In the genomic region with DNA sequence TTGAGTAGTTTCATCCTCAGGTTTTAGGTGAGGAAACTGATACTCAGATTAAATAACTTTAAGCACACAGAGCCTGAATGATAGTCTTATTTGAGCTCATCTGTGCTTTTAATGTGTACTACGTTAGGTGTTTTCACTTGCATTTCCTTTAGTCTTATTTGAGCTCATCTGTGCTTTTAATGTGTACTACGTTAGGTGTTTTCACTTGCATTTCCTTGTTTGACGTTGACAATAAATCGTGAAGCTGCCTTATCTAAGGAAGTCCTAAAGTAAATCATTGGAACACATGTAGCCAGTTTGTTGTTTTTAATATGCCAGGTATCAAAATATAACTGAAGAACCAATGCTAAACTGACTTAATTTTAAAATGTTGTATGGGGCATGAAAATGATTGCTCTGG, we compare ENCODE assay signal across 8 cellular contexts. TPM values are rescaled to one million over a fixed set of nuclear protein-coding genes. Genes with fewer than 3 reads are reported as not detected.
DNase-seq lines count a peak whose midpoint lies in the region; ATAC-seq and TF ChIP-seq lines count a peak whose summit lies in the region.

No MANE protein-coding gene starts in this region.

- TF ChIP-seq CTCF in DND-41 (IDR thresholded peaks at IDR 0.05; ENCODE audit: borderline replicate concordance, extremely low read depth, low read length, poor library complexity, severe bottlenecking) (no peak), OCI-LY7 (conservative IDR thresholded peaks at IDR 0.05; ENCODE audit: low read length) (no peak), osteocyte (IDR thresholded peaks at IDR 0.05) (no peak)

- no peaks in the 10 kb centered on the region for H3K9me3 Mint-ChIP-seq in osteocyte (ENCODE audit: unreplicated experiment)

- H3K4me3 ChIP-seq in DND-41 (ENCODE audit: low read depth in 1 of 2, low read length in 2 of 2) (peak overlapping the region in 1 of 2 experiments; percentile 86; a peak in 2 of 4 replicates), OCI-LY7 (ENCODE audit: low read depth, low read length, poor library complexity, severe bottlenecking) (peak overlapping the region; percentile 95), endocrine pancreas (ENCODE audit: control insufficient read depth, insufficient read depth, low read length) (peak overlapping the region; percentile 96)

- H3K27ac Mint-ChIP-seq in osteocyte (ENCODE audit: unreplicated experiment): peak overlapping the region; percentile 97

- H3K9me3 ChIP-seq in DND-41 (ENCODE audit: insufficient read depth, low read length, severe bottlenecking) (no peaks in the 10 kb centered on the region), OCI-LY7 (ENCODE audit: low read length) (no peaks in the 10 kb centered on the region), endocrine pancreas (ENCODE audit: control insufficient read depth, low read length) (no peaks in the 10 kb centered on the region)

- CTCF ChIA-PET in OCI-LY7 (lab: Charles Lee; ENCODE audit: unreplicated experiment): no interaction called here

- BruUV-seq in OCI-LY7 (replicated peaks; lab: Mats Ljungman, UMichigan): no TSS peak

- H3K4me3 Mint-ChIP-seq in osteocyte (ENCODE audit: unreplicated experiment): peak overlapping the region; percentile 93

- ATAC-seq in DND-41 (ENCODE audit: insufficient read depth, low read depth) (no peak), GM18502 (IDR thresholded peaks at IDR 0.05; ENCODE audit: poor library complexity, unreplicated experiment) (no peak), HG03571 (IDR thresholded peaks at IDR 0.05; ENCODE audit: unreplicated experiment) (no peak), GM18517 (IDR thresholded peaks at IDR 0.05; ENCODE audit: unreplicated experiment) (no peak)

- DNase-seq in DND-41 (no peak), OCI-LY7 (ENCODE audit: low spot score) (no peak), osteocyte (ENCODE audit: extremely low spot score, unreplicated experiment) (no peak), NCI-H774 (lab: John Stamatoyannopoulos, UW) (no peak)

- H3K9me2 ChIP-seq in OCI-LY7 (ENCODE audit: insufficient read depth, low read length): no peaks in the 10 kb centered on the region

- intact Hi-C loops in OCI-LY7 (cut with micrococcal nuclease; ENCODE audit: unreplicated experiment): loop anchor here (2.0 to 5.0 kb wide), 3 partner anchors 18 to 620 kb away; a partner anchor contains a TSS

- H3K9ac ChIP-seq in DND-41 (ENCODE audit: low read depth, low read length) (peak overlapping the region; percentile 81; the same call in 1 of the 2 replicates), endocrine pancreas (ENCODE audit: control insufficient read depth, insufficient read depth, low read length) (no peak overlapping the region)

- peaks cover 9% of the 10 kb centered on the region for H3K36me3 Mint-ChIP-seq in osteocyte (ENCODE audit: unreplicated experiment)

- POLR2A ChIA-PET in OCI-LY7 (lab: Charles Lee): interaction anchor here (0.6 to 6.3 kb wide), 9 partner anchors 11 to 75 kb away, joined by 3 to 49 read pairs (median 5); no protein-coding TSS in a partner anchor

- peaks cover 61% of the 10 kb centered on the region for H4K20me1 ChIP-seq in DND-41 (ENCODE audit: insufficient read depth, low read length)
- peaks cover 41% of the 10 kb centered on the region for H4K20me1 ChIP-seq in OCI-LY7 (ENCODE audit: insufficient read depth, low read length)

- no peak overlapping the region for H2AFZ ChIP-seq in DND-41 (ENCODE audit: low read depth, low read length)
- no peak overlapping the region for H2AFZ ChIP-seq in OCI-LY7 (ENCODE audit: low read length)

- H3K27me3 ChIP-seq in DND-41 (ENCODE audit: insufficient read depth, low read length, poor library complexity) (no peaks in the 10 kb centered on the region), endocrine pancreas (ENCODE audit: control insufficient read depth, insufficient read depth, low read length) (no peaks in the 10 kb centered on the region)

- H3K79me2 ChIP-seq in DND-41 (ENCODE audit: insufficient read depth, low read length) (peaks cover 69% of the 10 kb centered on the region), OCI-LY7 (ENCODE audit: insufficient read depth, low read depth, low read length) (peaks cover 64% of the 10 kb centered on the region)

- H3K27ac ChIP-seq in DND-41 (ENCODE audit: low read length) (no peak overlapping the region; the same call in 1 of the 2 replicates), OCI-LY7 (ENCODE audit: low read depth, low read length, poor library complexity, severe bottlenecking) (peak overlapping the region; percentile 88)

- H3K4me1 ChIP-seq in DND-41 (ENCODE audit: insufficient read depth, low read length) (peaks cover 41% of the 10 kb centered on the region), OCI-LY7 (ENCODE audit: insufficient read depth, low read length, poor library complexity, severe bottlenecking) (peaks cover 43% of the 10 kb centered on the region), endocrine pancreas (ENCODE audit: control insufficient read depth, insufficient read depth, low read length) (peaks cover 26% of the 10 kb centered on the region)

- no peaks in the 10 kb centered on the region for H3K27me3 Mint-ChIP-seq in osteocyte (ENCODE audit: unreplicated experiment)

- peaks cover 55% of the 10 kb centered on the region for H3K4me1 Mint-ChIP-seq in osteocyte (ENCODE audit: unreplicated experiment)

- H3K4me2 ChIP-seq in DND-41 (ENCODE audit: insufficient read depth, low read length) (peak overlapping the region; percentile 94), OCI-LY7 (ENCODE audit: low read length) (peak overlapping the region; percentile 78)

- H3K36me3 ChIP-seq in DND-41 (ENCODE audit: insufficient read depth, low read length) (peaks cover 18% of the 10 kb centered on the region), OCI-LY7 (ENCODE audit: insufficient read depth, low read length) (peaks cover 44% of the 10 kb centered on the region), endocrine pancreas (ENCODE audit: control insufficient read depth, insufficient read depth, low read length) (no peaks in the 10 kb centered on the region)

RNA-seq across cellular contexts. Expression of a gene that starts 2.0 kb away (rescaled TPM):
- 100 and 101 TPM in 2 replicates for total RNA-seq in OCI-LY7 (2014; rRNA removed; shearing (Covaris generic))
- total RNA-seq in OCI-LY7 (2022): 164 and 166 TPM in 2 replicates
- 179 and 182 TPM in 2 replicates for total RNA-seq in osteocyte
